Comparison of ENCODE assay signal across 34 cellular contexts in the genomic region with DNA sequence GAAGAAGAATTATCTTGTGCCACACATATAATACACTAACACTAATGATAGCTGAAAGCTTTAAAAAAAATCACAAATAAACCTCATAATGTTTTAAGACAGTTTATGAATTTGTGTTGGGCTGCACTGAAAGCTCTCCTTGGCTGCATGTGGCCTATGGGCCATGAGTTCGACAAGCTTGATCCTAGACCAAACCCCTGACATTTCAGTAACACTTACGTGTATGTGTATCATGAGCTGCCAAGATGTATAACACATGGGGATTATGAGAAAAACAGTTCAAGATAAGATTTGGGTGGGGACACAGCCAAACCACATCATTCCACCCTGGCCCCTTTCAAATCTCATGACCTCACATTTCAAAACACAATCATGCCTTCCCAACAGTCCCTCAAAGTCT.
"Had no signal": no experiment of that assay in that cellular context is flagged by ENCODE, and none has a peak within 500 bp of the region (broad histone marks: within the 10 kb centered on the region; RNA-seq: fewer than 3 reads in every experiment).

No MANE protein-coding gene starts in this region.

- H3K27me3 ChIP-seq: MG63 had no signal

- H3K9me3 ChIP-seq: MG63 had no signal

- H3K36me3 ChIP-seq: MG63 had no signal

- DNase-seq: Karpas-422, Kasumi-1, MG63, MM.1S, MV-4-11, NCI-H1048, NCI-H1092, NCI-H1092 treated with DMSO at 0.1 percent for 48 hours, NCI-H1105, NCI-H1105 treated with DMSO at 0.1 percent for 48 hours, NCI-H1417, NCI-H1417 treated with DMSO at 0.1 percent for 48 hours, NCI-H1436, NCI-H1436 treated with DMSO at 0.1 percent for 48 hours, NCI-H146, NCI-H1694, NCI-H1694 treated with DMSO at 0.1 percent for 48 hours, NCI-H187, NCI-H187 treated with DMSO at 0.1 percent for 48 hours, NCI-H1930, NCI-H2029, NCI-H2029 treated with DMSO at 0.1 percent for 48 hours, NCI-H2081, NCI-H2081 treated with DMSO at 0.1 percent for 48 hours, NCI-H2107, NCI-H2171, NCI-H2171 treated with DMSO at 0.1 percent for 48 hours, NCI-H2227 treated with DMSO at 0.1 percent for 48 hours, NCI-H345, NCI-H446, NCI-H446 treated with DMSO at 0.1 percent for 48 hours, NCI-H510A, NCI-H510A treated with DMSO at 0.1 percent for 48 hours, NCI-H524 had no signal

- H3K4me3 ChIP-seq: MG63 had no signal
